ENCODE assay signal across 8 cellular contexts in the genomic region with DNA sequence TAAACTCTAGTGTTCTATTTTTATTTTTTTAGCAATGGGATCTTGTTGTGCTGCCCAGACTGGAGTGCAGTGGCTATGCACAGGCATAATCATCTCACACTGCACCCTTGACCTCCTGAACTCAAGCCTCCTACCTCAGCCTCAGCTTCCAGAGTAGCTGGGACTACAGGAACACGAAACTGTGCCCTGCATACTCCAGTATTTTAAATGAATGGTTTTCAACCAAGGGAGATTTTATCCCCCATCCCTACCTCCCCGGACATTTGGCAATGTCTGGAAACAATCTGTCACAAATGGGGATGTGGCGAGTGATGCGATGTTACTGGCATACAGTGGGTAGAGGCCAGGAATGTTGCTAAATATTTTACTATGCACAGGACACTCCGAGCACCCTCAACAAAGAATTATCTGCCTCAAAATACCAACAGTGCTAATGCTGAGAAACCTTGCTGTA. TPM values are rescaled to one million over a fixed set of nuclear protein-coding genes. Genes with fewer than 3 reads are reported as not detected.
DNase-seq lines count a peak whose midpoint lies in the region; ATAC-seq and TF ChIP-seq lines count a peak whose summit lies in the region.
"Had no signal": no experiment of that assay in that cellular context is flagged by ENCODE, and none has a peak within 500 bp of the region (broad histone marks: within the 10 kb centered on the region; RNA-seq: fewer than 3 reads in every experiment).

No MANE protein-coding gene starts in this region.

- peak overlapping the region; percentile 99 for H3K27ac ChIP-seq in fibroblast of lung (ENCODE audit: insufficient read depth, low read length)
- H3K27ac ChIP-seq in skin epidermis = peak overlapping the region in 14 of 21 experiments; percentile 82 to 97 (median 94)

- H3K79me2 ChIP-seq in fibroblast of lung (ENCODE audit: control insufficient read depth, insufficient read depth, low read length) = peaks cover 85% of the 10 kb centered on the region

- no peak overlapping the region for H2AFZ ChIP-seq in fibroblast of lung (ENCODE audit: low read length)

- H3K36me3 ChIP-seq in NT2/D1 (ENCODE audit: insufficient read depth, insufficient read length, low read length) (peaks cover 59% of the 10 kb centered on the region), fibroblast of lung (ENCODE audit: control insufficient read depth, insufficient read depth, low read length) (peaks cover 8% of the 10 kb centered on the region)

- no peaks in the 10 kb centered on the region for H4K20me1 ChIP-seq in fibroblast of lung (ENCODE audit: control insufficient read depth, extremely low read depth, insufficient read depth, low read length)

- ATAC-seq in HG03108 (IDR thresholded peaks at IDR 0.05; ENCODE audit: unreplicated experiment) = no peak
- ATAC-seq: T-cell had no signal

- H3K4me1 ChIP-seq in NT2/D1 (ENCODE audit: insufficient read depth, insufficient read length) (no peaks in the 10 kb centered on the region), fibroblast of lung (ENCODE audit: control insufficient read depth, extremely low read depth, insufficient read depth, low read length) (peaks cover 3% of the 10 kb centered on the region)

- peak overlapping the region; percentile 98 for H3K4me3 ChIP-seq in GM12864 (ENCODE audit: low read depth, low read length)
- peak overlapping the region; percentile 98 for H3K4me3 ChIP-seq in NT2/D1 (ENCODE audit: insufficient read length, low read depth)
- H3K4me3 ChIP-seq in fibroblast of lung (replicated peaks in 1 of 4; ENCODE audit: control extremely low read depth in 1 of 4, insufficient read depth in 1 of 4, low read depth in 3 of 4, low read length in 4 of 4) = peak overlapping the region; percentile 69 to 93 (median 80)
- peak overlapping the region in 3 of 7 experiments; percentile 50 to 89 (median 75) for H3K4me3 ChIP-seq in skin epidermis

- H3K9ac ChIP-seq in NT2/D1 (ENCODE audit: insufficient read length, low read depth) (peak overlapping the region; percentile 95), fibroblast of lung (ENCODE audit: insufficient read depth, low read length) (no peak overlapping the region)

- H3K9me3 ChIP-seq in NT2/D1 (ENCODE audit: insufficient read depth, low read length) (no peaks in the 10 kb centered on the region), fibroblast of lung (ENCODE audit: control insufficient read depth, insufficient read depth, low read depth, low read length) (no peaks in the 10 kb centered on the region)

- TF ChIP-seq CTCF in GM12864 (IDR thresholded peaks at IDR 0.05; ENCODE audit: low read depth, low read length, missing control alignments) = no peak
- no peak for TF ChIP-seq CTCF in fibroblast of lung (conservative IDR thresholded peaks at IDR 0.05 in 1 of 2, IDR thresholded peaks at IDR 0.05 in 1 of 2; ENCODE audit: low read depth in 1 of 2, low read length in 2 of 2)

- DNase-seq in GM12864 (ENCODE audit: low read depth) (no peak), NT2/D1 (ENCODE audit: low read depth, low spot score) (no peak), fibroblast of lung (ENCODE audit: low read depth in 2 of 2) (peak; percentile 17 to 61), NAMALWA (ENCODE audit: low spot score) (no peak), SKM-1 (lab: John Stamatoyannopoulos, UW; ENCODE audit: unreplicated experiment) (no peak)
- DNase-seq: T-cell had no signal

- peak overlapping the region; percentile 76 for H3K4me2 ChIP-seq in fibroblast of lung (ENCODE audit: extremely low read depth, insufficient read depth, low read length)

- no peaks in the 10 kb centered on the region for H3K27me3 ChIP-seq in NT2/D1 (ENCODE audit: insufficient read depth, insufficient read length)
- no peaks in the 10 kb centered on the region for H3K27me3 ChIP-seq in fibroblast of lung (ENCODE audit: control insufficient read depth, insufficient read depth, low read length)

RNA-seq across cellular contexts. Expression of gene CBX5, which starts 2.1 kb away (rescaled TPM):
- 20.5 and 27.7 TPM in 2 replicates for total RNA-seq in fibroblast of lung
- 64.0 and 71.1 TPM in 2 replicates for polyA plus RNA-seq in fibroblast of lung
- 31.4 and 34.1 TPM in 2 replicates for polyA plus RNA-seq in fibroblast of lung (2012)
- 50.3 and 60.6 TPM in 2 replicates for polyA minus RNA-seq in fibroblast of lung (ENCODE audit: low replicate concordance)

RNA-seq across cellular contexts. Expression of gene HNRNPA1, which starts 2.7 kb away (rescaled TPM):
- total RNA-seq in fibroblast of lung = 305 and 311 TPM in 2 replicates
- polyA plus RNA-seq in fibroblast of lung = 1,057 and 1,326 TPM in 2 replicates
- polyA plus RNA-seq in fibroblast of lung (2012) = 1,195 and 1,479 TPM in 2 replicates
- polyA minus RNA-seq in fibroblast of lung (ENCODE audit: low replicate concordance) = 197 and 204 TPM in 2 replicates

RNA-seq across cellular contexts. Expression of gene NFE2, which starts 23.0 kb away (rescaled TPM):
- total RNA-seq in fibroblast of lung = under 0.01 and 0.17 TPM in 2 replicates
- polyA plus RNA-seq in fibroblast of lung = 0.07 and 0.34 TPM in 2 replicates
- 0.42 TPM in 1 of 2 replicates, not detected in the other for polyA plus RNA-seq in fibroblast of lung (2012)
- not detected in 2 replicates for polyA minus RNA-seq in fibroblast of lung (ENCODE audit: low replicate concordance)

RNA-seq across cellular contexts. Expression of gene COPZ1, which starts 47.1 kb away (rescaled TPM):
- 80.9 and 97.9 TPM in 2 replicates for total RNA-seq in fibroblast of lung
- polyA plus RNA-seq in fibroblast of lung = 305 and 324 TPM in 2 replicates
- 292 and 325 TPM in 2 replicates for polyA plus RNA-seq in fibroblast of lung (2012)
- polyA minus RNA-seq in fibroblast of lung (ENCODE audit: low replicate concordance) = 79.6 and 97.1 TPM in 2 replicates

Comparison
In these comparisons a context has a peak if more than half of its experiments do, and no peak if none do; other contexts are left out.
1. DNase-seq: peak in fibroblast of lung (2 of 2); none in GM12864 (single experiment), NT2/D1 (single experiment), NAMALWA (single experiment) and SKM-1 (single experiment).